ENCODE assay signal across 8 cellular contexts in the genomic region with DNA sequence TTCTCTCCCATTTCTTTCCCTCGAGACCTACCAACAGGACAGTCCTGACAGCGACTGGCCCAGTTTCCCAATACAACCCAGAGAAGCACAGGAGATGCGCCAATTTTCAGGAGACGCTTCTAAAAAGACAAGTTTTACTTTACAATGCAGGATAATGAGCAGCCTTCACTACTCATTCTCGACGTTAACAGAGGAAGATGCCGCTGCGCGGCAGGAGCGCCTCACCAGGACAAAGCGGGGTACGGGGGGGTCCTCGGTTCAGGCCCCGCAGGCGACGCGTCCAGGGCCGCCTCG. TPM values are rescaled to one million over a fixed set of nuclear protein-coding genes. Genes with fewer than 3 reads are reported as not detected.
DNase-seq lines count a peak whose midpoint lies in the region; ATAC-seq, FAIRE-seq and TF ChIP-seq lines count a peak whose summit lies in the region.

No MANE protein-coding gene starts in this region.

- no peak for TF ChIP-seq CTCF in OCI-LY1 (IDR thresholded peaks at IDR 0.05; ENCODE audit: low read length)
- no peak for TF ChIP-seq CTCF in H1 (IDR thresholded peaks at IDR 0.05; ENCODE audit: control extremely low read depth in 1 of 3, insufficient read depth in 1 of 3, low read depth in 1 of 3, low read length in 3 of 3)

- H3K36me3 Mint-ChIP-seq in naive B cell: no peaks in the 10 kb centered on the region

- H3K79me2 ChIP-seq in OCI-LY1 (ENCODE audit: insufficient read depth, low read length) (peaks cover 5% of the 10 kb centered on the region; the same call in 1 of the 2 replicates), H1 (ENCODE audit: control insufficient read depth in 1 of 2, insufficient read depth in 2 of 2, low read length in 2 of 2) (peaks cover 0 to 17% of the 10 kb centered on the region in 2 experiments; a peak in 1 of 4 replicates)

- H3K27me3 Mint-ChIP-seq in naive B cell: no peaks in the 10 kb centered on the region

- 4% methylated on average over 18 of the region's 19 CpGs; no CpG with 5 or more reads in 1 of the 2 experiments for WGBS in H1 (ENCODE audit: extremely low coverage in 1 of 2, insufficient coverage in 1 of 2, insufficient read length in 1 of 2, insufficient replicate concordance in 2 of 2, low coverage in 1 of 2, low lambda C conversion rate in 2 of 2, missing lambda C conversion rate in 1 of 2), 2 experiments

- no peak overlapping the region for H2BK20ac ChIP-seq in H1 (ENCODE audit: low read length)

- no peak overlapping the region for H4K8ac ChIP-seq in H1 (ENCODE audit: extremely low read depth, insufficient read depth, low read length)

- no peak for TF ChIP-seq POLR2A in H1 (IDR thresholded peaks at IDR 0.05; ENCODE audit: control extremely low read depth in 1 of 2, low read depth in 2 of 2, low read length in 2 of 2)

- no peak overlapping the region for H3K4ac ChIP-seq in H1 (replicated peaks; ENCODE audit: insufficient read length, low read depth, low read length)

- peaks cover 0 to 7% (median 4%) of the 10 kb centered on the region in 7 donors for H3K9me3 Mint-ChIP-seq in naive B cell

- H3K23me2 ChIP-seq in H1 (ENCODE audit: low read depth, low read length): no peaks in the 10 kb centered on the region; the same call in 1 of the 2 replicates

- H3K9ac ChIP-seq in OCI-LY1 (ENCODE audit: low read length) (peak overlapping the region; percentile 59), H1 (replicated peaks in 1 of 4; ENCODE audit: extremely low read depth in 1 of 4, low read depth in 3 of 4, low read length in 3 of 4) (peak overlapping the region in 2 of 4 experiments; percentile 8 to 49; a peak in 3 of 7 replicates)

- POLR2A ChIA-PET in H1 (lab: Charles Lee; ENCODE audit: partially characterized antibody): no interaction called here

- H3K4me1 ChIP-seq in OCI-LY1 (ENCODE audit: insufficient read depth, low read length, severe bottlenecking): peaks cover 19% of the 10 kb centered on the region
- no peaks in the 10 kb centered on the region for H3K4me1 ChIP-seq in H1 (replicated peaks in 1 of 4; ENCODE audit: control insufficient read depth in 3 of 4, insufficient read depth in 4 of 4, low read length in 3 of 4)

- H4K5ac ChIP-seq in H1 (ENCODE audit: insufficient read length, low read depth, low read length): no peak overlapping the region

- no peak for TF ChIP-seq EP300 in H1 (IDR thresholded peaks at IDR 0.05; ENCODE audit: borderline replicate concordance in 1 of 2, low read depth in 2 of 2, low read length in 2 of 2)

- H3K36me3 ChIP-seq in OCI-LY1 (ENCODE audit: insufficient read depth, low read length) (no peaks in the 10 kb centered on the region), H1 (ENCODE audit: control insufficient read depth in 2 of 4, insufficient read depth in 4 of 4, low read length in 3 of 4) (no peaks in the 10 kb centered on the region)

- H3F3A ChIP-seq in OCI-LY1 (ENCODE audit: insufficient read depth, low read length): no peaks in the 10 kb centered on the region

- H3K18ac ChIP-seq in H1 (ENCODE audit: extremely low read depth, low read length): no peak overlapping the region

- H3K4me2 ChIP-seq in OCI-LY1 (ENCODE audit: low read length) (peak overlapping the region; percentile 79), H1 (ENCODE audit: insufficient read depth in 1 of 2, low read depth in 2 of 2, low read length in 2 of 2) (peak overlapping the region; percentile 67 to 77)

- peak overlapping the region in 5 of 6 donors; percentile 81 to 95 (median 85) for H3K27ac Mint-ChIP-seq in naive B cell

- H3K23ac ChIP-seq in H1 (ENCODE audit: insufficient read length): no peak overlapping the region

- H2BK120ac ChIP-seq in H1 (replicated peaks; ENCODE audit: low read depth, low read length): no peak overlapping the region

- no peak overlapping the region for H2BK5ac ChIP-seq in H1 (ENCODE audit: low read depth, low read length)

- no peak overlapping the region for H4K91ac ChIP-seq in H1 (replicated peaks; ENCODE audit: insufficient read length, low read length)

- peak; percentile 20 to 27 for ATAC-seq in naive B cell (ENCODE audit: low read depth in 2 of 2)

- H2AK5ac ChIP-seq in H1 (ENCODE audit: low read depth, low read length): no peak overlapping the region

- H3K9me3 ChIP-seq in OCI-LY1 (ENCODE audit: low read length): no peaks in the 10 kb centered on the region
- H3K9me3 ChIP-seq in H1 (ENCODE audit: insufficient read depth in 2 of 2, low read depth in 1 of 2, low read length in 1 of 2): no peaks in the 10 kb centered on the region

- H3K4me3 ChIP-seq in OCI-LY1 (ENCODE audit: low read depth, low read length, poor library complexity, severe bottlenecking) (peak overlapping the region; percentile 89), H1 (ENCODE audit: extremely low read depth in 1 of 4, insufficient read depth in 2 of 4, low read depth in 3 of 4, low read length in 4 of 4) (peak overlapping the region; percentile 61 to 83 (median 70))

- H3K27me3 ChIP-seq in OCI-LY1 (ENCODE audit: insufficient read depth, low read length): no peaks in the 10 kb centered on the region
- H3K27me3 ChIP-seq in H1 (replicated peaks in 1 of 4; ENCODE audit: control insufficient read depth in 3 of 4, extremely low read depth in 1 of 4, insufficient read depth in 3 of 4, low read length in 3 of 4): no peaks in the 10 kb centered on the region

- H2AFZ ChIP-seq in OCI-LY1 (ENCODE audit: low read length) (no peak overlapping the region), H1 (ENCODE audit: low read length) (no peak overlapping the region)

- no peaks in the 10 kb centered on the region for H4K20me1 ChIP-seq in OCI-LY1 (ENCODE audit: insufficient read depth, low read length)
- H4K20me1 ChIP-seq in H1 (replicated peaks in 1 of 2; ENCODE audit: control insufficient read depth in 1 of 2, insufficient read depth in 2 of 2, low read length in 2 of 2): no peaks in the 10 kb centered on the region

- no peak for TF ChIP-seq RAD21 in H1 (IDR thresholded peaks at IDR 0.05 in 1 of 2, conservative IDR thresholded peaks at IDR 0.05 in 1 of 2; ENCODE audit: low read depth in 2 of 2, low read length in 2 of 2)

- H3K4me3 Mint-ChIP-seq in naive B cell: peak overlapping the region; percentile 79 to 93 (median 86)

- FAIRE-seq in H1 (lab: Jason Lieb, UNC): no peak

- H3K4me1 Mint-ChIP-seq in naive B cell: peaks cover 13 to 19% (median 14%) of the 10 kb centered on the region in 3 donors

- CTCF ChIA-PET in H1 (lab: Charles Lee; ENCODE audit: partially characterized antibody): no interaction called here

- H3K27ac ChIP-seq in OCI-LY1 (ENCODE audit: low read depth, low read length, poor library complexity, severe bottlenecking) (no peak overlapping the region), H1 (ENCODE audit: low read depth, low read length) (no peak overlapping the region)

- in situ Hi-C loops in KBM-7 (cut with MboI; ENCODE audit: low pct_unique_long_range_greater_than_20kb, low sequenced_read_pairs): no loop called here

- no peak overlapping the region for H3K56ac ChIP-seq in H1 (replicated peaks; ENCODE audit: insufficient read length, low read depth, low read length)

- H2BK12ac ChIP-seq in H1 (ENCODE audit: low read depth, low read length): no peak overlapping the region

- DNase-seq in NCI-H82 (lab: John Stamatoyannopoulos, UW) (peak; percentile 27), NCI-H82 treated with DMSO at 0.1 percent for 48 hours (lab: John Stamatoyannopoulos, UW; ENCODE audit: unreplicated experiment) (no peak), HCEC 1CT (peak; percentile 12), H1 (ENCODE audit: low read depth in 1 of 2, low spot score in 2 of 2) (no peak), naive B cell (no peak), KBM-7 (no peak)
- no peak for DNase-seq in stimulated activated CD4-positive, alpha-beta T cell treated with anti-CD3 and anti-CD28 coated beads, Interleukin-2, amount 100 ng/mL, for 48 hours

- no peaks in the 10 kb centered on the region for H3K79me1 ChIP-seq in H1 (ENCODE audit: low read depth, low read length)

- no peak overlapping the region for H2BK15ac ChIP-seq in H1 (ENCODE audit: low read length)

- H3K9me2 ChIP-seq in OCI-LY1 (ENCODE audit: low read depth, low read length): no peaks in the 10 kb centered on the region

- no peak overlapping the region for H3K14ac ChIP-seq in H1 (ENCODE audit: insufficient read length)

TF ChIP-seq in H1, 55 proteins besides CTCF, POLR2A, EP300 and RAD21:
- TF ChIP-seq, protein P1, sequence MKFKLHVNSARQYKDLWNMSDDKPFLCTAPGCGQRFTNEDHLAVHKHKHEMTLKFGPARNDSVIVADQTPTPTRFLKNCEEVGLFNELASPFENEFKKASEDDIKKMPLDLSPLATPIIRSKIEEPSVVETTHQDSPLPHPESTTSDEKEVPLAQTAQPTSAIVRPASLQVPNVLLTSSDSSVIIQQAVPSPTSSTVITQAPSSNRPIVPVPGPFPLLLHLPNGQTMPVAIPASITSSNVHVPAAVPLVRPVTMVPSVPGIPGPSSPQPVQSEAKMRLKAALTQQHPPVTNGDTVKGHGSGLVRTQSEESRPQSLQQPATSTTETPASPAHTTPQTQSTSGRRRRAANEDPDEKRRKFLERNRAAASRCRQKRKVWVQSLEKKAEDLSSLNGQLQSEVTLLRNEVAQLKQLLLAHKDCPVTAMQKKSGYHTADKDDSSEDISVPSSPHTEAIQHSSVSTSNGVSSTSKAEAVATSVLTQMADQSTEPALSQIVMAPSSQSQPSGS (IDR thresholded peaks at IDR 0.05; ENCODE audit: low read length): no peak
- TF ChIP-seq POU5F1 (IDR thresholded peaks at IDR 0.05; ENCODE audit: low read depth, low read length) (no peak), KDM4A (IDR thresholded peaks at IDR 0.05; ENCODE audit: low read depth, low read length, severe bottlenecking) (no peak), BRCA1 (IDR thresholded peaks at IDR 0.05; ENCODE audit: low read depth, low read length) (no peak), CBX5 (IDR thresholded peaks at IDR 0.05; ENCODE audit: low read depth, low read length) (no peak), ASH2L (IDR thresholded peaks at IDR 0.05; ENCODE audit: low read length) (peak; percentile 41), RBBP5 (IDR thresholded peaks at IDR 0.05; ENCODE audit: borderline replicate concordance, low read depth, low read length) (no peak), GTF2F1 (IDR thresholded peaks at IDR 0.05; ENCODE audit: borderline replicate concordance, low read depth, low read length) (no peak)

RNA-seq across cellular contexts. Expression of a gene that starts 0.7 kb away (rescaled TPM):
- total RNA-seq in H1 (2021; fragmentation: NEBNext Ultra II Directional; extraction: Animal tissue kit (Norgen Biotek cat#: 25700)): 8.4 and 9.0 TPM in 2 replicates
- 0.85 and 1.3 TPM in 2 replicates for polyA plus RNA-seq in H1 (2011; rRNA removed)
- 2.3 TPM for polyA plus RNA-seq in H1 (2011; cell fraction: cytosol; rRNA removed)
- 2.1 TPM for polyA plus RNA-seq in H1 (2011; cell fraction: nucleus; rRNA removed)
- 2.9 to 4.3 TPM (median 3.6 TPM) in 4 replicates for polyA plus RNA-seq in H1 (2012, experiment 1 of 2)
- polyA plus RNA-seq in H1 (2012, experiment 2 of 2): 0.24 TPM
- 5.2 TPM for polyA plus RNA-seq in H1 (2013, experiment 1 of 2)
- polyA plus RNA-seq in H1 (2013, experiment 2 of 2): 4.3 TPM
- 1.6 and 3.0 TPM in 2 replicates for polyA minus RNA-seq in H1 (2011; rRNA and poly(A)+ RNA removed)
- 2.8 TPM for polyA minus RNA-seq in H1 (2011; cell fraction: cytosol; rRNA and poly(A)+ RNA removed)
- 6.8 TPM for polyA minus RNA-seq in H1 (2011; cell fraction: nucleus; rRNA and poly(A)+ RNA removed)
- 1 to 10 TPM; 2.7 to 4.8 (median 4.0) TPM for polyA plus RNA-seq in naive B cell (ENCODE audit: low read depth in 6 of 6)

Comparison
In these comparisons a context has a peak if more than half of its experiments do, and no peak if none do; other contexts are left out.
1. DNase-seq: peak in NCI-H82 (single experiment) and HCEC 1CT (single experiment); none in NCI-H82 treated with DMSO at 0.1 percent for 48 hours (single experiment), H1 (0 of 2), naive B cell (single experiment), stimulated activated CD4-positive, alpha-beta T cell treated with anti-CD3 and anti-CD28 coated beads, Interleukin-2, amount 100 ng/mL, for 48 hours (0 of 2) and KBM-7 (single experiment).